ENCODE assay signal across 8 cellular contexts in the genomic region with DNA sequence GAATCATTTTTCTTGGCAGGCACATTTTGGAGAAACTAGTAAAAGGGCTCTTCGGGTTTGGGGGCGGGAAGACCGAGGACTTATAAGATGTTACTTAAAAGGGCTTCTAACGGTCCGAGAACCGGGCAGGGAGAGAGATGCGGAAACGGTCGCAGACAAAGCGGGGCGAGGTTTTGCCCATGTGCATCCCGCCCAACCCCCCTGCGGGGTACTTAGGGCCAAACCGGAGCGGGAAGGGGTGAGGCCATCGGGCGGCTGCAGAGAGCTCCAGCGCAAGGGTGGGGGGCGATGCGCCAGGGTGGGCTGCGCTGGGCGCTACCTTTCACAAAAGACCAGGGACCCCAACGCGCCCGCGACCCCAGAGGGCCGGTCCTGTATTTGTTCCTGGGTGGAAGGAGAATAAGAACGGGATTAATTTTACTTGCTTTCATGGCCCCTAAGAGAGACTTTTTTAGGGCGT. TPM values are rescaled to one million over a fixed set of nuclear protein-coding genes. Genes with fewer than 3 reads are reported as not detected.
DNase-seq lines count a peak whose midpoint lies in the region; ATAC-seq and TF ChIP-seq lines count a peak whose summit lies in the region.

No MANE protein-coding gene starts in this region.

- peaks cover 32% of the 10 kb centered on the region for H3K36me3 Mint-ChIP-seq in T-cell

- no CpG with 5 or more reads among the region's 29 CpGs for WGBS in iPS DF 6.9 (ENCODE audit: insufficient coverage, insufficient read length)

- H3K9me3 Mint-ChIP-seq in T-cell: no peaks in the 10 kb centered on the region

- H3K4me3 Mint-ChIP-seq in T-cell: peak overlapping the region; percentile 95 to 99 (median 99)

- DNase-seq in DMS53 (lab: John Stamatoyannopoulos, UW) (peak; percentile 92), MG63 (peak; percentile 61), T-cell (peak in 24 of 34 experiments; percentile 25 to 62 (median 44)), astrocyte of the cerebellum (ENCODE audit: low read depth) (no peak), iPS DF 6.9 (ENCODE audit: low read depth, low spot score) (no peak), retinal pigment epithelial cell (ENCODE audit: low read depth) (no peak)

- peaks cover 69 to 71% (median 70%) of the 10 kb centered on the region in 3 donors for H3K4me1 Mint-ChIP-seq in T-cell

- H3K27me3 Mint-ChIP-seq in T-cell: no peaks in the 10 kb centered on the region

- CTCF ChIA-PET in T-cell (lab: Charles Lee): interaction anchor here (0.6 to 9.1 kb wide), 10 partner anchors 11 to 237 kb away, joined by 3 to 254 read pairs (median 5); partner anchors contain the start of gene DHX16 (in 1 of the 2)

- H3K9me3 ChIP-seq in MG63: no peaks in the 10 kb centered on the region
- H3K9me3 ChIP-seq in iPS DF 6.9 (ENCODE audit: control insufficient read depth, insufficient read depth, low read length): no peaks in the 10 kb centered on the region

- H3K4me3 ChIP-seq in MG63: peak overlapping the region; percentile 97
- peak overlapping the region; percentile 100 for H3K4me3 ChIP-seq in astrocyte of the cerebellum (ENCODE audit: low read depth, low read length)
- peak overlapping the region; percentile 84 for H3K4me3 ChIP-seq in iPS DF 6.9 (ENCODE audit: low read length)
- peak overlapping the region; percentile 100 for H3K4me3 ChIP-seq in retinal pigment epithelial cell (ENCODE audit: low read length)

- no peak overlapping the region for H3K27ac ChIP-seq in iPS DF 6.9 (ENCODE audit: low read length)

- no peak for ATAC-seq in T-cell (replicated peaks in 1 of 4)
- ATAC-seq in HG02623 (IDR thresholded peaks at IDR 0.05; ENCODE audit: unreplicated experiment): no peak
- ATAC-seq in GM21367 (IDR thresholded peaks at IDR 0.05; ENCODE audit: unreplicated experiment): no peak

- in situ Hi-C loops in astrocyte of the cerebellum (cut with HindIII; ENCODE audit: low sequenced_read_pairs): no loop called here

- TF ChIP-seq CTCF in astrocyte of the cerebellum (IDR thresholded peaks at IDR 0.05; ENCODE audit: low read depth, low read length, missing control alignments) (no peak), retinal pigment epithelial cell (conservative IDR thresholded peaks at IDR 0.05; ENCODE audit: low read depth, low read length) (no peak)

- H3K4me1 ChIP-seq in iPS DF 6.9 (ENCODE audit: control insufficient read depth, insufficient read depth, low read length): 0 out of 2 replicates have a peak, but pooled peaks cover 2% of the 10 kb centered on the region

- peaks cover 51% of the 10 kb centered on the region for H3K36me3 ChIP-seq in MG63
- H3K36me3 ChIP-seq in iPS DF 6.9 (ENCODE audit: control insufficient read depth, insufficient read depth, low read length): peaks cover 32% of the 10 kb centered on the region

- H3K27ac Mint-ChIP-seq in T-cell: peak overlapping the region; percentile 91 to 95

- POLR2A ChIA-PET in T-cell (lab: Charles Lee): interaction anchor here (2.1 to 3.6 kb wide), 3 partner anchors 39 to 106 kb away, joined by 5 to 14 read pairs (median 11); no protein-coding TSS in a partner anchor

- H3K27me3 ChIP-seq in MG63: no peaks in the 10 kb centered on the region
- no peaks in the 10 kb centered on the region for H3K27me3 ChIP-seq in iPS DF 6.9 (ENCODE audit: control insufficient read depth, insufficient read depth, low read length)

RNA-seq across cellular contexts. Expression of gene TUBB, which starts 0.6 kb away (rescaled TPM):
- 241 and 386 TPM in 2 replicates for total RNA-seq in MG63 (2014; rRNA removed; shearing (Covaris generic); ENCODE audit: low replicate concordance)
- total RNA-seq in T-cell: 100 to 1,000 TPM; 108 to 246 (median 202) TPM

RNA-seq across cellular contexts. Expression of gene MDC1, which starts 3.7 kb away (rescaled TPM):
- 5.4 and 10.8 TPM in 2 replicates for total RNA-seq in MG63 (2014; rRNA removed; shearing (Covaris generic); ENCODE audit: low replicate concordance)
- 10 to 100 TPM; 42.3 to 69.7 (median 53.4) TPM for total RNA-seq in T-cell

RNA-seq across cellular contexts. Expression of gene FLOT1, which starts 21.7 kb away (rescaled TPM):
- total RNA-seq in MG63 (2014; rRNA removed; shearing (Covaris generic); ENCODE audit: low replicate concordance): 111 and 137 TPM in 2 replicates
- total RNA-seq in T-cell: 100 to 1,000 TPM in 1 of 5 donors, 10 to 100 TPM in 4; 62.2 to 109 (median 74.2) TPM

RNA-seq across cellular contexts. Expression of gene IER3, which starts 23.6 kb away (rescaled TPM):
- total RNA-seq in MG63 (2014; rRNA removed; shearing (Covaris generic); ENCODE audit: low replicate concordance): 53.6 and 54.6 TPM in 2 replicates
- total RNA-seq in T-cell: 10 to 100 TPM in 4 of 5 donors, 1 to 10 TPM in 1; 8.9 to 30.8 (median 12.4) TPM

RNA-seq across cellular contexts. Expression of gene NRM, which starts 30.0 kb away (rescaled TPM):
- total RNA-seq in MG63 (2014; rRNA removed; shearing (Covaris generic); ENCODE audit: low replicate concordance): 0.25 and 3.4 TPM in 2 replicates
- 1 to 10 TPM; 4.2 to 6.9 (median 5.5) TPM for total RNA-seq in T-cell

Comparison
In these comparisons a context has a peak if more than half of its experiments do, and no peak if none do; other contexts are left out.
1. DNase-seq: peak in DMS53 (single experiment), MG63 (single experiment) and T-cell (24 of 34); none in astrocyte of the cerebellum (single experiment), iPS DF 6.9 (single experiment) and retinal pigment epithelial cell (single experiment).
2. Peak in every context shown above with its lines, with median percentiles within 50 percentile points of each other: H3K4me3 ChIP-seq.